17 cellular contexts compared by ENCODE assay signal in genomic region chr5:173383711-173384110, GRCh38. TPM values are rescaled to one million over a fixed set of nuclear protein-coding genes. Genes with fewer than 3 reads are reported as not detected.
A peak's percentile ranks its signal among the peaks of the same experiment; 100 is the strongest.
DNase-seq lines count a peak whose midpoint lies in the region; ATAC-seq and TF ChIP-seq lines count a peak whose summit lies in the region.
"Had no signal": no experiment of that assay in that cellular context is flagged by ENCODE, and none has a peak within 500 bp of the region (broad histone marks: within the 10 kb centered on the region; RNA-seq: fewer than 3 reads in every experiment).

No MANE protein-coding gene starts in this region.

- H3K9me3 ChIP-seq in adipocyte (ENCODE audit: control insufficient read depth, low read length) = no peaks in the 10 kb centered on the region
- no peaks in the 10 kb centered on the region for H3K9me3 ChIP-seq in esophagus squamous epithelium

- WGBS in esophagus squamous epithelium, 2 donors = 73 to 81% methylated on average over 4 of the region's 4 CpGs

- no peaks in the 10 kb centered on the region for H3K36me3 ChIP-seq in adipocyte (ENCODE audit: control insufficient read depth, insufficient read depth, low read length, severe bottlenecking)
- H3K36me3 ChIP-seq in esophagus squamous epithelium = no peaks in the 10 kb centered on the region

- DNase-seq in AG08395 (ENCODE audit: low spot score) = peak; percentile 8
- peak; percentile 21 for DNase-seq in HCEC 1CT
- peak; percentile 4 for DNase-seq in adipocyte (ENCODE audit: low read depth)
- DNase-seq in fibroblast of peridontal ligament (ENCODE audit: extremely low read depth) = peak; percentile 53
- no peak for DNase-seq in kidney glomerular epithelial cell (lab: John Stamatoyannopoulos, UW)
- DNase-seq in esophagus squamous epithelium (lab: John Stamatoyannopoulos, UW) = no peak
- DNase-seq in SIG-M5 (lab: John Stamatoyannopoulos, UW) = no peak
- DNase-seq: 8988T, C1 segment of cervical spinal cord, DMS79 treated with DMSO at 0.1 percent for 48 hours, H7, NCI-H1048, NCI-H146, NCI-H2081 treated with DMSO at 0.1 percent for 48 hours, NCI-H510A treated with DMSO at 0.1 percent for 48 hours, PC-9 had no signal

- intact Hi-C loops in esophagus squamous epithelium (cut with DNase I) = no loop called here

- H3K4me3 ChIP-seq in adipocyte (ENCODE audit: low read length) (no peak overlapping the region), esophagus squamous epithelium (no peak overlapping the region)
- H3K4me3 ChIP-seq: PC-9 had no signal

- no peak overlapping the region for H3K9ac ChIP-seq in adipocyte (ENCODE audit: low read length)

- no peak for TF ChIP-seq CTCF in esophagus squamous epithelium (IDR thresholded peaks at IDR 0.05)

- TF ChIP-seq POLR2A in esophagus squamous epithelium (IDR thresholded peaks at IDR 0.05) = no peak

- H3K4me1 ChIP-seq in adipocyte (ENCODE audit: control insufficient read depth, insufficient read depth, low read length) (no peaks in the 10 kb centered on the region), esophagus squamous epithelium (no peaks in the 10 kb centered on the region)

- ATAC-seq in HG03175 (IDR thresholded peaks at IDR 0.05; ENCODE audit: unreplicated experiment) = no peak

- H3K27ac ChIP-seq in esophagus squamous epithelium = no peak overlapping the region
- H3K27ac ChIP-seq: PC-9 had no signal

- H3K27me3 ChIP-seq in adipocyte (replicated peaks; ENCODE audit: control insufficient read depth, insufficient read depth, low read length) (peaks cover 24% of the 10 kb centered on the region), esophagus squamous epithelium (peaks cover 0 to 10% (median 0%) of the 10 kb centered on the region in 4 donors)

RNA-seq across cellular contexts. Expression of gene STC2, which starts 55.5 kb away (rescaled TPM):
- 10 to 100 TPM in 1 of 4 donors, 1 to 10 TPM in 2, under 1 TPM in 1; 0.64 to 26.1 (median 1.9) TPM for total RNA-seq in esophagus squamous epithelium

Comparison
In these comparisons a context has a peak if more than half of its experiments do, and no peak if none do; other contexts are left out.
1. DNase-seq: peak in AG08395 (single experiment), HCEC 1CT (single experiment), adipocyte (single experiment) and fibroblast of peridontal ligament (single experiment); none in kidney glomerular epithelial cell (single experiment), esophagus squamous epithelium (single experiment) and SIG-M5 (single experiment).